Comparison of ENCODE assay signal across 9 cellular contexts in the genomic region with DNA sequence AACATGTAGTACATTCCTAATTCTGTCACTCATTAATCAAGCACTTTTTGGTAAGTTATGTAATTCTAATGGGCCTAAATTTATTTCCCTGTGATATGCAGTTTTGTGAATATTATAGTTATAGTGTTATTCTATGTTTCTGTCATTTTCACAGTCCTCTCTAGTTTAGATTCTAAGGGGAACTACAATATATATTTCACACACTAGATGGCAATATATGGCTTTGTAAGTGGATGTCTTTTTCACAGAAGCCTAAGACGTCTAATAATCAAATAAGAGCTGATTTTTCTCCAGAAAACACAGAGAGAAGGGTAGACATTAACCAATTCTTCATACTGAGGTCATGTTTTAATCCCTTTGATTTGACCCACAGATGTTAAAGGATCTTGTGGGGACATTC. TPM values are rescaled to one million over a fixed set of nuclear protein-coding genes. Genes with fewer than 3 reads are reported as not detected.
DNase-seq lines count a peak whose midpoint lies in the region; ATAC-seq and TF ChIP-seq lines count a peak whose summit lies in the region.
"Had no signal": no experiment of that assay in that cellular context is flagged by ENCODE, and none has a peak within 500 bp of the region (broad histone marks: within the 10 kb centered on the region; RNA-seq: fewer than 3 reads in every experiment).

No MANE protein-coding gene starts in this region.

- peaks cover 0 to 10% (median 5%) of the 10 kb centered on the region in 3 donors for H3K36me3 Mint-ChIP-seq in naive thymus-derived CD8-positive, alpha-beta T cell
- H3K36me3 Mint-ChIP-seq in Calu3 (ENCODE audit: insufficient read depth, unreplicated experiment), result no peaks in the 10 kb centered on the region

- H3K9me3 Mint-ChIP-seq in naive thymus-derived CD8-positive, alpha-beta T cell, result no peaks in the 10 kb centered on the region
- H3K9me3 Mint-ChIP-seq in Calu3 (ENCODE audit: low read depth, unreplicated experiment), result no peaks in the 10 kb centered on the region

- BruUV-seq in Calu3 (replicated peaks; lab: Mats Ljungman, UMichigan), result no TSS peak

- no peak overlapping the region for H3K4me3 ChIP-seq in cardiac fibroblast (replicated peaks in 1 of 2; ENCODE audit: low read depth in 2 of 2, low read length in 2 of 2)

- ATAC-seq in naive thymus-derived CD8-positive, alpha-beta T cell, result peak; percentile 51 to 53
- no peak for ATAC-seq in HG03520 (IDR thresholded peaks at IDR 0.05; ENCODE audit: unreplicated experiment)

- CTCF ChIA-PET in Calu3 (lab: Charles Lee), result interaction anchor here (0.7 to 1.3 kb wide), 5 partner anchors 8 to 367 kb away, joined by 3 to 7 read pairs (median 5); a partner anchor contains a TSS

- peak; percentile 13 for DNase-seq in NCI-H1436 (lab: John Stamatoyannopoulos, UW)
- DNase-seq in NCI-H1436 treated with DMSO at 0.1 percent for 48 hours (lab: John Stamatoyannopoulos, UW), result no peak
- peak; percentile 11 for DNase-seq in NCI-H146 (lab: John Stamatoyannopoulos, UW)
- DNase-seq in cardiac fibroblast (ENCODE audit: low read depth in 2 of 2), result peak; percentile 71 to 76
- peak in 2 of 10 donors; percentile 17 to 18 for DNase-seq in naive thymus-derived CD8-positive, alpha-beta T cell
- DNase-seq in Calu3, result no peak
- DNase-seq in NCI-H526 treated with DMSO at 0.1 percent for 48 hours (lab: John Stamatoyannopoulos, UW), result no peak
- DNase-seq: right cardiac atrium had no signal

- H3K27ac Mint-ChIP-seq in naive thymus-derived CD8-positive, alpha-beta T cell, result no peak overlapping the region
- no peak overlapping the region for H3K27ac Mint-ChIP-seq in Calu3 (ENCODE audit: unreplicated experiment)

- POLR2A ChIA-PET in naive thymus-derived CD8-positive, alpha-beta T cell (lab: Charles Lee), result no interaction called here

- intact Hi-C loops in Calu3 (cut with micrococcal nuclease; ENCODE audit: unreplicated experiment), result loop anchor here (5.0 kb wide), 3 partner anchors 122 to 367 kb away; no protein-coding TSS in a partner anchor

- peak; percentile 44 for TF ChIP-seq CTCF in cardiac fibroblast (IDR thresholded peaks at IDR 0.05; ENCODE audit: low read depth, low read length)
- no peak for TF ChIP-seq CTCF in Calu3 (IDR thresholded peaks at IDR 0.05; ENCODE audit: unreplicated experiment)

- H3K27me3 Mint-ChIP-seq in naive thymus-derived CD8-positive, alpha-beta T cell, result peaks cover 0 to 8% (median 0%) of the 10 kb centered on the region in 5 donors
- H3K27me3 Mint-ChIP-seq in Calu3 (ENCODE audit: unreplicated experiment), result no peaks in the 10 kb centered on the region

- H3K4me3 Mint-ChIP-seq in naive thymus-derived CD8-positive, alpha-beta T cell, result no peak overlapping the region
- no peak overlapping the region for H3K4me3 Mint-ChIP-seq in Calu3 (ENCODE audit: low read depth, unreplicated experiment)

- H3K4me1 Mint-ChIP-seq in naive thymus-derived CD8-positive, alpha-beta T cell, result peaks cover 0 to 4% (median 0%) of the 10 kb centered on the region in 4 donors
- no peaks in the 10 kb centered on the region for H3K4me1 Mint-ChIP-seq in Calu3 (ENCODE audit: low read depth, unreplicated experiment)

RNA-seq across cellular contexts. Expression of a gene that starts 18.0 kb away (rescaled TPM):
- total RNA-seq in naive thymus-derived CD8-positive, alpha-beta T cell, result 1 to 10 TPM; 2.2 to 3.1 TPM
- 1 to 10 TPM; 2.6 to 3.8 (median 3.7) TPM for polyA plus RNA-seq in naive thymus-derived CD8-positive, alpha-beta T cell
- total RNA-seq in Calu3 (2022), result 6.3 and 7.1 TPM in 2 replicates

RNA-seq across cellular contexts. Expression of a gene that starts 21.5 kb away (rescaled TPM):
- under 1 TPM; 0.18 to 0.22 TPM for total RNA-seq in naive thymus-derived CD8-positive, alpha-beta T cell
- not detected for polyA plus RNA-seq in naive thymus-derived CD8-positive, alpha-beta T cell
- total RNA-seq in Calu3 (2022), result not detected in 2 replicates

Comparison
In these comparisons a context has a peak if more than half of its experiments do, and no peak if none do; other contexts are left out.
1. DNase-seq: peak in NCI-H1436 (single experiment), NCI-H146 (single experiment) and cardiac fibroblast (2 of 2); none in NCI-H1436 treated with DMSO at 0.1 percent for 48 hours (single experiment), Calu3 (single experiment) and NCI-H526 treated with DMSO at 0.1 percent for 48 hours (single experiment).